8 cellular contexts compared by ENCODE assay signal in genomic region chr14:24162083-24162482, GRCh38. TPM values are rescaled to one million over a fixed set of nuclear protein-coding genes. Genes with fewer than 3 reads are reported as not detected.
DNase-seq lines count a peak whose midpoint lies in the region; ATAC-seq and TF ChIP-seq lines count a peak whose summit lies in the region.

No MANE protein-coding gene starts in this region.

- H3K36me3 ChIP-seq in GM23248 (ENCODE audit: low read depth) (peaks cover 36% of the 10 kb centered on the region), right atrium auricular region (peaks cover 71% of the 10 kb centered on the region), spleen (peaks cover 30 to 91% (median 77%) of the 10 kb centered on the region in 6 donors)

- peaks cover 100% of the 10 kb centered on the region for H3K36me3 Mint-ChIP-seq in activated T-helper 17 cell treated with anti-CD3 and anti-CD28 coated beads, Interleukin-2, amount 50 U/mL, for 72 hours (ENCODE audit: low read depth)

- no peaks in the 10 kb centered on the region for H3K9me2 ChIP-seq in GM23248 (ENCODE audit: insufficient read depth)

- H3K4me3 ChIP-seq in GM23248 (peak overlapping the region; percentile 92), right atrium auricular region (peak overlapping the region; percentile 62 to 68), spleen (peak overlapping the region; percentile 67 to 96 (median 78))

- H3K4me2 ChIP-seq in GM23248 (ENCODE audit: unreplicated experiment) = peak overlapping the region; percentile 94

- peaks cover 24% of the 10 kb centered on the region for H3K4me1 Mint-ChIP-seq in activated T-helper 17 cell treated with anti-CD3 and anti-CD28 coated beads, Interleukin-2, amount 50 U/mL, for 72 hours

- H3K9me3 ChIP-seq in GM23248 (ENCODE audit: low read depth) (no peaks in the 10 kb centered on the region), right atrium auricular region (no peaks in the 10 kb centered on the region), spleen (no peaks in the 10 kb centered on the region)

- H3F3A ChIP-seq in GM23248 (ENCODE audit: insufficient read depth) = peaks cover 26% of the 10 kb centered on the region

- H3K27ac ChIP-seq in GM23248 (peak overlapping the region; percentile 67), right atrium auricular region (peak overlapping the region; percentile 96), spleen (peak overlapping the region; percentile 92 to 99 (median 97))

- H3K27me3 ChIP-seq in GM23248 (replicated peaks; ENCODE audit: insufficient read depth) (no peaks in the 10 kb centered on the region), right atrium auricular region (no peaks in the 10 kb centered on the region), spleen (replicated peaks in 1 of 7) (no peaks in the 10 kb centered on the region)

- H4K20me1 ChIP-seq in GM23248 (ENCODE audit: insufficient read depth) = no peaks in the 10 kb centered on the region

- H3K4me3 Mint-ChIP-seq in activated T-helper 17 cell treated with anti-CD3 and anti-CD28 coated beads, Interleukin-2, amount 50 U/mL, for 72 hours = peak overlapping the region; percentile 98

- H3K4me1 ChIP-seq in GM23248 (ENCODE audit: insufficient read depth) = peaks cover 5% of the 10 kb centered on the region
- peaks cover 0 to 30% of the 10 kb centered on the region in 2 donors for H3K4me1 ChIP-seq in right atrium auricular region
- H3K4me1 ChIP-seq in spleen = peaks cover 31 to 87% (median 69%) of the 10 kb centered on the region in 6 donors

- DNase-seq in GM23248 (peak; percentile 67), right atrium auricular region (ENCODE audit: low spot score) (no peak), spleen (no peak), UCSD-AML1 (lab: John Stamatoyannopoulos, UW; ENCODE audit: unreplicated experiment) (no peak)

- TF ChIP-seq CTCF in right atrium auricular region (IDR thresholded peaks at IDR 0.05) (no peak), spleen (IDR thresholded peaks at IDR 0.05 in 8 of 11, conservative IDR thresholded peaks at IDR 0.05 in 3 of 11) (no peak)

- peaks cover 30% of the 10 kb centered on the region for H3K79me2 ChIP-seq in GM23248 (ENCODE audit: insufficient read depth)

- in situ Hi-C loops in GM23248 (cut with MboI) = no loop called here

- H3K27ac Mint-ChIP-seq in activated T-helper 17 cell treated with anti-CD3 and anti-CD28 coated beads, Interleukin-2, amount 50 U/mL, for 72 hours = peak overlapping the region; percentile 99

- peak overlapping the region; percentile 53; the same call in 1 of the 2 replicates for H2AFZ ChIP-seq in GM23248

- 20 to 21% methylated on average over 8 of the region's 8 CpGs for WGBS in GM23248 (ENCODE audit: low coverage in 1 of 2, low lambda C conversion rate in 2 of 2, missing lambda C conversion rate in 2 of 2), 2 experiments
- WGBS in spleen, 5 donors = 24 to 55% (median 44%) methylated on average over 6 to 8 of the region's 8 CpGs

- no peaks in the 10 kb centered on the region for H3K27me3 Mint-ChIP-seq in activated T-helper 17 cell treated with anti-CD3 and anti-CD28 coated beads, Interleukin-2, amount 50 U/mL, for 72 hours

- TF ChIP-seq POLR2A in spleen (IDR thresholded peaks at IDR 0.05) = no peak

- peak overlapping the region; percentile 88 for H3K9ac ChIP-seq in GM23248

- peak; percentile 39 for ATAC-seq in activated T-helper 17 cell treated with anti-CD3 and anti-CD28 coated beads, Interleukin-2, amount 50 U/mL, for 72 hours (replicated peaks)
- ATAC-seq in GM21381 (IDR thresholded peaks at IDR 0.05; ENCODE audit: unreplicated experiment) = no peak
- ATAC-seq in HG03196 (IDR thresholded peaks at IDR 0.05; ENCODE audit: unreplicated experiment) = no peak
- ATAC-seq in GM21526 (IDR thresholded peaks at IDR 0.05; ENCODE audit: low FRiP score, unreplicated experiment) = no peak

- H3K9me3 Mint-ChIP-seq in activated T-helper 17 cell treated with anti-CD3 and anti-CD28 coated beads, Interleukin-2, amount 50 U/mL, for 72 hours = no peaks in the 10 kb centered on the region

- intact Hi-C loops in spleen (cut with DNase I; ENCODE audit: low total_unique reads) = no loop called here

RNA-seq across cellular contexts. Expression of gene IRF9, which starts 1.0 kb away (rescaled TPM):
- 56.7 and 58.7 TPM in 2 replicates for total RNA-seq in GM23248 (2014; rRNA removed; shearing (Covaris generic))
- polyA plus RNA-seq in GM23248 (2016; fragmentation: Nextera tagmentation; extraction: Ambion mirVana) (80.0 and 87.1 TPM in 2 replicates), spleen (100 to 1,000 TPM in 2 of 3 donors, 10 to 100 TPM in 1; 85.8 to 166 (median 118) TPM)
- total RNA-seq in activated T-helper 17 cell treated with anti-CD3 and anti-CD28 coated beads, Interleukin-2, amount 50 U/mL, for 72 hours = 100 to 1,000 TPM; 106 to 190 TPM
- total RNA-seq in right atrium auricular region (10 to 100 TPM; 29.2 to 33.1 TPM), spleen (100 to 1,000 TPM; 122 to 265 (median 218) TPM)

RNA-seq across cellular contexts. Expression of gene REC8, which starts 9.8 kb away (rescaled TPM):
- total RNA-seq in GM23248 (2014; rRNA removed; shearing (Covaris generic)) = 1.4 and 3.5 TPM in 2 replicates
- polyA plus RNA-seq in GM23248 (2016; fragmentation: Nextera tagmentation; extraction: Ambion mirVana) (1.2 and 2.4 TPM in 2 replicates), spleen (10 to 100 TPM; 23.6 to 48.0 (median 43.1) TPM)
- total RNA-seq in activated T-helper 17 cell treated with anti-CD3 and anti-CD28 coated beads, Interleukin-2, amount 50 U/mL, for 72 hours = 10 to 100 TPM; 35.7 to 58.8 TPM
- total RNA-seq in right atrium auricular region (1 to 10 TPM; 3.8 to 5.6 TPM), spleen (10 to 100 TPM; 23.5 to 51.6 (median 38.0) TPM)

RNA-seq across cellular contexts. Expression of gene RNF31, which starts 14.8 kb away (rescaled TPM):
- total RNA-seq in GM23248 (2014; rRNA removed; shearing (Covaris generic)) = 40.3 and 50.0 TPM in 2 replicates
- polyA plus RNA-seq in GM23248 (2016; fragmentation: Nextera tagmentation; extraction: Ambion mirVana) = 29.4 and 36.7 TPM in 2 replicates
- 10 to 100 TPM; 56.6 to 86.7 TPM for total RNA-seq in activated T-helper 17 cell treated with anti-CD3 and anti-CD28 coated beads, Interleukin-2, amount 50 U/mL, for 72 hours
- total RNA-seq in right atrium auricular region = 10 to 100 TPM; 24.1 to 47.5 TPM
- total RNA-seq in spleen = 100 to 1,000 TPM in 3 of 7 donors, 10 to 100 TPM in 4; 61.9 to 113 (median 96.9) TPM
- polyA plus RNA-seq in spleen = 100 to 1,000 TPM in 2 of 3 donors, 10 to 100 TPM in 1; 56.5 to 148 (median 122) TPM

RNA-seq across cellular contexts. Expression of gene PSME2, which starts 15.7 kb away (rescaled TPM):
- total RNA-seq in GM23248 (2014; rRNA removed; shearing (Covaris generic)) = 38.3 and 41.4 TPM in 2 replicates
- 158 and 164 TPM in 2 replicates for polyA plus RNA-seq in GM23248 (2016; fragmentation: Nextera tagmentation; extraction: Ambion mirVana)
- 100 to 1,000 TPM; 339 to 489 TPM for total RNA-seq in activated T-helper 17 cell treated with anti-CD3 and anti-CD28 coated beads, Interleukin-2, amount 50 U/mL, for 72 hours
- 10 to 100 TPM; 23.1 to 40.6 TPM for total RNA-seq in right atrium auricular region
- 100 to 1,000 TPM in 5 of 7 donors, 10 to 100 TPM in 2; 80.0 to 295 (median 189) TPM for total RNA-seq in spleen
- 100 to 1,000 TPM; 337 to 509 (median 433) TPM for polyA plus RNA-seq in spleen

RNA-seq across cellular contexts. Expression of gene EMC9, which starts 20.7 kb away (rescaled TPM):
- 17.1 and 22.9 TPM in 2 replicates for total RNA-seq in GM23248 (2014; rRNA removed; shearing (Covaris generic))
- polyA plus RNA-seq in GM23248 (2016; fragmentation: Nextera tagmentation; extraction: Ambion mirVana) (27.4 and 28.7 TPM in 2 replicates), spleen (10 to 100 TPM; 25.4 to 50.6 (median 48.5) TPM)
- 10 to 100 TPM; 31.0 to 43.8 TPM for total RNA-seq in activated T-helper 17 cell treated with anti-CD3 and anti-CD28 coated beads, Interleukin-2, amount 50 U/mL, for 72 hours
- total RNA-seq in right atrium auricular region (10 to 100 TPM in 1 of 2 donors, 1 to 10 TPM in 1; 9.9 to 16.8 TPM), spleen (10 to 100 TPM; 17.7 to 27.3 (median 19.9) TPM)
